31 cellular contexts compared by ENCODE assay signal in genomic region chr3:33052671-33053070, GRCh38. TPM values are rescaled to one million over a fixed set of nuclear protein-coding genes. Genes with fewer than 3 reads are reported as not detected.
DNase-seq lines count a peak whose midpoint lies in the region; ATAC-seq, FAIRE-seq and TF ChIP-seq lines count a peak whose summit lies in the region.
"Had no signal": no experiment of that assay in that cellular context is flagged by ENCODE, and none has a peak within 500 bp of the region (broad histone marks: within the 10 kb centered on the region; RNA-seq: fewer than 3 reads in every experiment).

No MANE protein-coding gene starts in this region.

- no peak overlapping the region for H3K4me3 ChIP-seq in upper lobe of right lung
- H3K4me3 ChIP-seq in small intestine (ENCODE audit: low read depth in 1 of 2, low read length in 2 of 2) = no peak overlapping the region
- H3K4me3 ChIP-seq: breast epithelium, colonic mucosa, esophagus muscularis mucosa, thoracic aorta had no signal

- H3K36me3 ChIP-seq in upper lobe of right lung (peaks cover 60% of the 10 kb centered on the region), small intestine (ENCODE audit: control insufficient read depth in 2 of 2, insufficient read depth in 2 of 2, low read length in 2 of 2) (peaks cover 7 to 19% of the 10 kb centered on the region in 2 donors)
- H3K36me3 ChIP-seq: breast epithelium had no signal

- ATAC-seq in left ventricle myocardium superior (peak; percentile 27), left cardiac atrium (no peak), upper lobe of right lung (no peak)
- ATAC-seq: HepG2, left colon, WTC11 had no signal

- H3K4me1 ChIP-seq in upper lobe of right lung (peaks cover 30% of the 10 kb centered on the region), small intestine (ENCODE audit: control insufficient read depth in 2 of 2, insufficient read depth in 1 of 2, low read depth in 1 of 2, low read length in 1 of 2) (peaks cover 0 to 2% of the 10 kb centered on the region in 2 donors)
- H3K4me1 ChIP-seq: breast epithelium, colonic mucosa had no signal

- peak overlapping the region; percentile 87 for H3K27ac Mint-ChIP-seq in T-helper 1 cell treated with Interleukin-12 subunit alpha and Interleukin-12 subunit beta and Interleukin-4 antibody, amounts not matched to agents 30 μg/mL and 1 μg/mL, for 36 hours
- H3K27ac Mint-ChIP-seq in dendritic cell treated with granulocyte-macrophage colony-stimulating factor and Interleukin-4, amounts not matched to agents 40 ng/mL and 50 ng/mL, for 4 days = peak overlapping the region; percentile 96
- H3K27ac Mint-ChIP-seq: endodermal cell, progenitor cell of endocrine pancreas, WTC11 had no signal

- H3K27ac ChIP-seq in upper lobe of right lung = peak overlapping the region; percentile 14
- H3K27ac ChIP-seq in small intestine (ENCODE audit: low read depth in 1 of 2, low read length in 1 of 2) = no peak overlapping the region
- H3K27ac ChIP-seq: 22Rv1, breast epithelium, colonic mucosa, esophagus muscularis mucosa, neutrophil had no signal

- peaks cover 65% of the 10 kb centered on the region for H3K4me1 Mint-ChIP-seq in T-helper 1 cell treated with Interleukin-12 subunit alpha and Interleukin-12 subunit beta and Interleukin-4 antibody, amounts not matched to agents 30 μg/mL and 1 μg/mL, for 36 hours (ENCODE audit: low read depth)
- peaks cover 87% of the 10 kb centered on the region for H3K4me1 Mint-ChIP-seq in dendritic cell treated with granulocyte-macrophage colony-stimulating factor and Interleukin-4, amounts not matched to agents 40 ng/mL and 50 ng/mL, for 4 days (ENCODE audit: low read depth)
- H3K4me1 Mint-ChIP-seq: WTC11 had no signal

- H3K36me3 Mint-ChIP-seq in T-helper 1 cell treated with Interleukin-12 subunit alpha and Interleukin-12 subunit beta and Interleukin-4 antibody, amounts not matched to agents 30 μg/mL and 1 μg/mL, for 36 hours (ENCODE audit: low read depth) = peaks cover 55% of the 10 kb centered on the region
- H3K36me3 Mint-ChIP-seq in dendritic cell treated with granulocyte-macrophage colony-stimulating factor and Interleukin-4, amounts not matched to agents 40 ng/mL and 50 ng/mL, for 4 days (ENCODE audit: low read depth) = peaks cover 65% of the 10 kb centered on the region

- intact Hi-C loops in left ventricle myocardium superior (cut with micrococcal nuclease) = no loop called here
- intact Hi-C loops in left cardiac atrium (cut with DNase I) = no loop called here
- intact Hi-C loops in dendritic cell treated with granulocyte-macrophage colony-stimulating factor and Interleukin-4, amounts not matched to agents 40 ng/mL and 50 ng/mL, for 4 days (cut with micrococcal nuclease) = no loop called here
- intact Hi-C loops in upper lobe of right lung (cut with DNase I) = no loop called here

- no peak for TF ChIP-seq CTCF in upper lobe of right lung (IDR thresholded peaks at IDR 0.05)

- H3K27me3 ChIP-seq in upper lobe of right lung = no peaks in the 10 kb centered on the region
- no peaks in the 10 kb centered on the region for H3K27me3 ChIP-seq in small intestine (ENCODE audit: control insufficient read depth in 2 of 2, insufficient read depth in 2 of 2, low read length in 2 of 2)
- H3K27me3 ChIP-seq: breast epithelium, colonic mucosa, esophagus muscularis mucosa, neutrophil had no signal

- no peak for DNase-seq in T-helper 1 cell
- DNase-seq in left ventricle myocardium superior = no peak
- no peak for DNase-seq in left cardiac atrium
- no peak for DNase-seq in upper lobe of right lung
- no peak for DNase-seq in SW 1271 (lab: John Stamatoyannopoulos, UW)
- no peak for DNase-seq in small intestine
- DNase-seq: activated gamma-delta T cell treated with Interleukin-2 at 50 U/mL for 16 hours; activated T-cell treated with anti-CD3 and anti-CD28 coated beads, Interleukin-2, amount 50 U/mL, for 24 hours; amniotic stem cell; colonic mucosa; endodermal cell; foreskin melanocyte; Kasumi-1; left colon; NCI-H1436; NCI-H2081 treated with DMSO at 0.1 percent for 48 hours; NCI-H226; stimulated activated CD4-positive, alpha-beta T cell treated with anti-CD3 and anti-CD28 coated beads, Interleukin-15, amount 100 ng/mL, for 24 hours; stimulated activated naive CD4-positive, alpha-beta T cell treated with Interleukin-2 at 50 U/mL for 16 hours had no signal

- FAIRE-seq in small intestine (lab: Jason Lieb, UNC) = no peak
- FAIRE-seq: GM19239, H54, HepG2 had no signal

- H3K9me3 ChIP-seq in upper lobe of right lung = no peaks in the 10 kb centered on the region
- no peaks in the 10 kb centered on the region for H3K9me3 ChIP-seq in small intestine (ENCODE audit: control insufficient read depth, low read depth)
- H3K9me3 ChIP-seq: breast epithelium, colonic mucosa, esophagus muscularis mucosa, neutrophil, thoracic aorta had no signal

- peaks cover 7% of the 10 kb centered on the region for H3K9me3 Mint-ChIP-seq in T-helper 1 cell treated with Interleukin-12 subunit alpha and Interleukin-12 subunit beta and Interleukin-4 antibody, amounts not matched to agents 30 μg/mL and 1 μg/mL, for 36 hours
- H3K9me3 Mint-ChIP-seq in dendritic cell treated with granulocyte-macrophage colony-stimulating factor and Interleukin-4, amounts not matched to agents 40 ng/mL and 50 ng/mL, for 4 days = peaks cover 7% of the 10 kb centered on the region
- H3K9me3 Mint-ChIP-seq: activated T-cell treated with anti-CD3 and anti-CD28 coated beads, Interleukin-2, amount 50 U/mL, for 24 hours; endodermal cell; WTC11 had no signal

- 92 to 96% (median 93%) methylated on average over 4 of the region's 4 CpGs for WGBS in small intestine, 3 donors

- H3K27me3 Mint-ChIP-seq in T-helper 1 cell treated with Interleukin-12 subunit alpha and Interleukin-12 subunit beta and Interleukin-4 antibody, amounts not matched to agents 30 μg/mL and 1 μg/mL, for 36 hours (ENCODE audit: low read depth) = no peaks in the 10 kb centered on the region
- H3K27me3 Mint-ChIP-seq in dendritic cell treated with granulocyte-macrophage colony-stimulating factor and Interleukin-4, amounts not matched to agents 40 ng/mL and 50 ng/mL, for 4 days = no peaks in the 10 kb centered on the region
- H3K27me3 Mint-ChIP-seq: activated T-cell treated with anti-CD3 and anti-CD28 coated beads, Interleukin-2, amount 50 U/mL, for 24 hours; progenitor cell of endocrine pancreas had no signal

- H3K4me3 Mint-ChIP-seq in T-helper 1 cell treated with Interleukin-12 subunit alpha and Interleukin-12 subunit beta and Interleukin-4 antibody, amounts not matched to agents 30 μg/mL and 1 μg/mL, for 36 hours = peak overlapping the region; percentile 63
- peak overlapping the region; percentile 49 for H3K4me3 Mint-ChIP-seq in dendritic cell treated with granulocyte-macrophage colony-stimulating factor and Interleukin-4, amounts not matched to agents 40 ng/mL and 50 ng/mL, for 4 days
- H3K4me3 Mint-ChIP-seq: activated T-cell treated with anti-CD3 and anti-CD28 coated beads, Interleukin-2, amount 50 U/mL, for 24 hours; endodermal cell; WTC11 had no signal

RNA-seq across cellular contexts. Expression of gene GLB1, which starts 44.3 kb away (rescaled TPM):
- total RNA-seq in left ventricle myocardium superior = 18.9 TPM
- total RNA-seq in left cardiac atrium = 10 to 100 TPM; 27.3 to 28.3 TPM
- total RNA-seq in upper lobe of right lung = 82.5 TPM
- 10 to 100 TPM; 19.2 to 29.8 (median 19.5) TPM for polyA plus RNA-seq in small intestine

RNA-seq across cellular contexts. Expression of gene TMPPE, which starts 44.3 kb away (rescaled TPM):
- 3.9 TPM for total RNA-seq in left ventricle myocardium superior
- 1 to 10 TPM; 6.1 to 7.2 TPM for total RNA-seq in left cardiac atrium
- total RNA-seq in upper lobe of right lung = 15.2 TPM
- polyA plus RNA-seq in small intestine = 1 to 10 TPM in 1 of 3 donors, under 1 TPM in 1, not detected in 1; 0.27 to 2.2 TPM
